ENCODE assay signal across 19 cellular contexts in genomic region chr2:232389327-232389726, GRCh38. TPM values are rescaled to one million over a fixed set of nuclear protein-coding genes. Genes with fewer than 3 reads are reported as not detected.
DNase-seq lines count a peak whose midpoint lies in the region; ATAC-seq and TF ChIP-seq lines count a peak whose summit lies in the region.
"Had no signal": no experiment of that assay in that cellular context is flagged by ENCODE, and none has a peak within 500 bp of the region (broad histone marks: within the 10 kb centered on the region; RNA-seq: fewer than 3 reads in every experiment).

No MANE protein-coding gene starts in this region.

- H3K27me3 Mint-ChIP-seq in endothelial cell (ENCODE audit: unreplicated experiment) (peaks cover 24% of the 10 kb centered on the region), osteocyte (ENCODE audit: unreplicated experiment) (no peaks in the 10 kb centered on the region)

- ATAC-seq in HG03135 (IDR thresholded peaks at IDR 0.05; ENCODE audit: unreplicated experiment) (no peak), HG03342 (IDR thresholded peaks at IDR 0.05; ENCODE audit: unreplicated experiment) (no peak), HG02798 (IDR thresholded peaks at IDR 0.05; ENCODE audit: poor library complexity, unreplicated experiment) (no peak)
- ATAC-seq: sciatic nerve had no signal

- H3K36me3 Mint-ChIP-seq in endothelial cell (ENCODE audit: low read depth, unreplicated experiment) (peaks cover 14% of the 10 kb centered on the region), osteocyte (ENCODE audit: unreplicated experiment) (no peaks in the 10 kb centered on the region)

- no peak overlapping the region for H3K27ac Mint-ChIP-seq in endothelial cell (ENCODE audit: unreplicated experiment)
- peak overlapping the region; percentile 80 for H3K27ac Mint-ChIP-seq in osteocyte (ENCODE audit: unreplicated experiment)

- H3K4me3 Mint-ChIP-seq in endothelial cell (ENCODE audit: unreplicated experiment) (peak overlapping the region; percentile 75), osteocyte (ENCODE audit: unreplicated experiment) (no peak overlapping the region)

- DNase-seq in ELR (ENCODE audit: low read depth) (peak; percentile 45), M059J (ENCODE audit: low read depth) (peak; percentile 85), endothelial cell (ENCODE audit: low spot score) (no peak), osteocyte (ENCODE audit: extremely low spot score, unreplicated experiment) (no peak), NCI-H526 (lab: John Stamatoyannopoulos, UW) (no peak)
- DNase-seq: activated CD4-positive, alpha-beta T cell treated with anti-CD3 and anti-CD28 coated beads for 48 hours; amygdala; Calu3; colonic mucosa; foreskin fibroblast; NCI-H1694 treated with DMSO at 0.1 percent for 48 hours; NCI-H345; NK-92 treated with Interleukin-12 subunit alpha and Interleukin-12 subunit beta, amount 100 ng/mL, for 24 hours; occipital lobe had no signal

- H3K4me1 Mint-ChIP-seq in endothelial cell (ENCODE audit: unreplicated experiment) (peaks cover 13% of the 10 kb centered on the region), osteocyte (ENCODE audit: unreplicated experiment) (peaks cover 50% of the 10 kb centered on the region)

- TF ChIP-seq CTCF in endothelial cell (IDR thresholded peaks at IDR 0.05; ENCODE audit: unreplicated experiment) (no peak), osteocyte (IDR thresholded peaks at IDR 0.05) (no peak)

- H3K9me3 Mint-ChIP-seq in endothelial cell (ENCODE audit: unreplicated experiment) (no peaks in the 10 kb centered on the region), osteocyte (ENCODE audit: unreplicated experiment) (no peaks in the 10 kb centered on the region)

RNA-seq across cellular contexts. Expression of gene ALPP, which starts 10.8 kb away (rescaled TPM):
- total RNA-seq in M059J (2014; rRNA removed; shearing (Covaris generic)): 0.59 and 1.5 TPM in 2 replicates
- total RNA-seq in endothelial cell (ENCODE audit: unreplicated experiment) (not detected), osteocyte (not detected in 2 replicates)
- total RNA-seq: Calu3, occipital lobe, sciatic nerve, vagina had no signal

RNA-seq across cellular contexts. Expression of gene ALPG, which starts 17.3 kb away (rescaled TPM):
- total RNA-seq in M059J (2014; rRNA removed; shearing (Covaris generic)): not detected in 2 replicates
- total RNA-seq in endothelial cell (ENCODE audit: unreplicated experiment): not detected
- total RNA-seq in osteocyte: not detected in 2 replicates
- total RNA-seq: Calu3, occipital lobe, sciatic nerve, vagina had no signal

Comparison
In these comparisons a context has a peak if more than half of its experiments do, and no peak if none do; other contexts are left out.
1. DNase-seq: peak in ELR (single experiment) and M059J (single experiment); none in endothelial cell (single experiment), osteocyte (single experiment) and NCI-H526 (0 of 2).